ENCODE assay signal across 1 cellular context in genomic region chr11:12876988-12877387, GRCh38.
A peak's percentile ranks its signal among the peaks of the same experiment; 100 is the strongest.
TF ChIP-seq lines count a peak whose summit lies in the region.

No MANE protein-coding gene starts in this region.

TF ChIP-seq in K562, 482 proteins besides CTCF, POLR2A, EP300 and RAD21 (continued from another document and continues in another):
- no peak for TF ChIP-seq ZNF639 (CRISPR knock-in tag; conservative IDR thresholded peaks at IDR 0.05 in 1 of 2, IDR thresholded peaks at IDR 0.05 in 1 of 2)
- peak; percentile 68; the same call in 1 of the 2 replicates for TF ChIP-seq JUNB (CRISPR knock-in tag; conservative IDR thresholded peaks at IDR 0.05)
- TF ChIP-seq MECOM (CRISPR knock-in tag; IDR thresholded peaks at IDR 0.05): no peak
- TF ChIP-seq ZKSCAN8 (CRISPR knock-in tag; IDR thresholded peaks at IDR 0.05): no peak
- TF ChIP-seq ZNF280B (CRISPR knock-in tag; IDR thresholded peaks at IDR 0.05): no peak
- TF ChIP-seq HIVEP1 (CRISPR knock-in tag; IDR thresholded peaks at IDR 0.05): no peak
- TF ChIP-seq THAP12 (CRISPR knock-in tag; IDR thresholded peaks at IDR 0.05): no peak
- no peak for TF ChIP-seq RBM39 (optimal IDR thresholded peaks at IDR 0.05; ENCODE audit: low read depth, low read length)
- TF ChIP-seq SMARCA4 (IDR thresholded peaks at IDR 0.05): peak; percentile 53; the same call in 1 of the 2 replicates
- TF ChIP-seq CEBPZ (IDR thresholded peaks at IDR 0.05; ENCODE audit: borderline replicate concordance, low read depth, low read length): no peak
- TF ChIP-seq STAT5A (IDR thresholded peaks at IDR 0.05; ENCODE audit: borderline replicate concordance, low read length): no peak
- TF ChIP-seq MEF2D (tag; conservative IDR thresholded peaks at IDR 0.05; ENCODE audit: low read depth): no peak
- TF ChIP-seq RAD51 (IDR thresholded peaks at IDR 0.05; ENCODE audit: borderline replicate concordance, low read depth): no peak
- TF ChIP-seq MCM7 (IDR thresholded peaks at IDR 0.05): no peak
- no peak for TF ChIP-seq PCBP2 (IDR thresholded peaks at IDR 0.05; ENCODE audit: low read depth, low read length, poor library complexity, severe bottlenecking)
- no peak for TF ChIP-seq ETS1 (conservative IDR thresholded peaks at IDR 0.05; ENCODE audit: control insufficient read depth, low read depth, low read length)
- no peak for TF ChIP-seq ARID2 (IDR thresholded peaks at IDR 0.05)
- TF ChIP-seq KLF13 (tag; IDR thresholded peaks at IDR 0.05; ENCODE audit: borderline replicate concordance, low read depth): no peak
- TF ChIP-seq CUX1 (CRISPR knock-in tag; IDR thresholded peaks at IDR 0.05): no peak
- TF ChIP-seq SRSF1 (IDR thresholded peaks at IDR 0.05; ENCODE audit: low read depth, low read length): no peak
- TF ChIP-seq CREM (IDR thresholded peaks at IDR 0.05; ENCODE audit: low read depth): 0 out of 2 replicates have a peak, but pooled peaks have one; percentile 24
- TF ChIP-seq ETV6 (IDR thresholded peaks at IDR 0.05; ENCODE audit: borderline replicate concordance in 1 of 2, low read depth in 2 of 2, low read length in 1 of 2): no peak
- TF ChIP-seq ETV6 (CRISPR knock-in tag; IDR thresholded peaks at IDR 0.05; ENCODE audit: borderline replicate concordance): no peak
- no peak for TF ChIP-seq TAF15 (IDR thresholded peaks at IDR 0.05; ENCODE audit: low read depth, low read length)
- TF ChIP-seq CBX8 (IDR thresholded peaks at IDR 0.05; ENCODE audit: borderline replicate concordance, extremely low read depth, low read depth, low read length, poor library complexity, severe bottlenecking): no peak
- no peak for TF ChIP-seq CBFB (CRISPR knock-in tag; IDR thresholded peaks at IDR 0.05)
- TF ChIP-seq ZNF217 (CRISPR knock-in tag; IDR thresholded peaks at IDR 0.05): no peak
- no peak for TF ChIP-seq HDAC3 (IDR thresholded peaks at IDR 0.05; ENCODE audit: borderline replicate concordance, partially characterized antibody)
- no peak for TF ChIP-seq ESRRB (CRISPR knock-in tag; IDR thresholded peaks at IDR 0.05; ENCODE audit: borderline replicate concordance)
- TF ChIP-seq SOX6 (IDR thresholded peaks at IDR 0.05): peak; percentile 38; the same call in 1 of the 2 replicates
- no peak for TF ChIP-seq POLR2AphosphoS2 (IDR thresholded peaks at IDR 0.05; ENCODE audit: low read length)
- TF ChIP-seq DDX20 (tag; IDR thresholded peaks at IDR 0.05; ENCODE audit: low read depth): no peak
- TF ChIP-seq SRF (CRISPR knock-in tag; IDR thresholded peaks at IDR 0.05): no peak
- no peak for TF ChIP-seq E2F3 (CRISPR knock-in tag; IDR thresholded peaks at IDR 0.05)
- TF ChIP-seq PKNOX1 (IDR thresholded peaks at IDR 0.05): peak; percentile 34
- peak; percentile 65 for TF ChIP-seq CCNT2 (IDR thresholded peaks at IDR 0.05; ENCODE audit: borderline replicate concordance, extremely low read depth, insufficient read length, low read depth, low read length)
- no peak for TF ChIP-seq ZFP30 (CRISPR knock-in tag; IDR thresholded peaks at IDR 0.05; ENCODE audit: borderline replicate concordance)
- TF ChIP-seq SMARCA5 (IDR thresholded peaks at IDR 0.05): no peak
- no peak for TF ChIP-seq PRPF4 (IDR thresholded peaks at IDR 0.05; ENCODE audit: insufficient read depth, low read depth, low read length, poor library complexity, severe bottlenecking)
- no peak for TF ChIP-seq ZNF77 (CRISPR knock-in tag; IDR thresholded peaks at IDR 0.05)
- no peak for TF ChIP-seq ZNF699 (CRISPR knock-in tag; IDR thresholded peaks at IDR 0.05; ENCODE audit: insufficient replicate concordance)
- no peak for TF ChIP-seq ZFP36 (IDR thresholded peaks at IDR 0.05; ENCODE audit: low read depth, low read length, partially characterized antibody)
- no peak for TF ChIP-seq ZBED1 (IDR thresholded peaks at IDR 0.05)
- no peak for TF ChIP-seq ZNF121 (CRISPR knock-in tag; conservative IDR thresholded peaks at IDR 0.05)
- no peak for TF ChIP-seq CBFA2T2 (conservative IDR thresholded peaks at IDR 0.05)
- peak; percentile 56; the same call in 1 of the 2 replicates for TF ChIP-seq ATF3 (IDR thresholded peaks at IDR 0.05)
- TF ChIP-seq ATF3 (CRISPR knock-in tag; conservative IDR thresholded peaks at IDR 0.05): no peak
- no peak for TF ChIP-seq CCAR2 (IDR thresholded peaks at IDR 0.05; ENCODE audit: low read depth, low read length)
- TF ChIP-seq ZC3H4 (CRISPR knock-in tag; IDR thresholded peaks at IDR 0.05; ENCODE audit: borderline replicate concordance): no peak
- peak; percentile 53; the same call in 1 of the 2 replicates for TF ChIP-seq NFE2 (IDR thresholded peaks at IDR 0.05; ENCODE audit: low read depth)
- no peak for TF ChIP-seq TFAP4 (CRISPR knock-in tag; IDR thresholded peaks at IDR 0.05; ENCODE audit: borderline replicate concordance)
